1 cellular context compared by ENCODE assay signal in genomic region chr11:46237248-46238077, GRCh38.
TF ChIP-seq lines count a peak whose summit lies in the region.

No MANE protein-coding gene starts in this region.

TF ChIP-seq in K562, 482 proteins besides CTCF, POLR2A, EP300 and RAD21 (continued from another document and continues in another):
- TF ChIP-seq RERE (CRISPR knock-in tag; IDR thresholded peaks at IDR 0.05; ENCODE audit: borderline replicate concordance) (no peak), MED1 (CRISPR knock-in tag; IDR thresholded peaks at IDR 0.05; ENCODE audit: borderline replicate concordance) (no peak), USF2 (CRISPR knock-in tag; IDR thresholded peaks at IDR 0.05) (no peak), KLF16 (IDR thresholded peaks at IDR 0.05) (no peak), CREBBP (IDR thresholded peaks at IDR 0.05; ENCODE audit: low read depth, low read length) (no peak), NR2F6 (CRISPR knock-in tag; IDR thresholded peaks at IDR 0.05) (no peak), MTA3 (IDR thresholded peaks at IDR 0.05; ENCODE audit: borderline replicate concordance) (peak; percentile 65; the same call in 1 of the 2 replicates), ZNF165 (CRISPR knock-in tag; IDR thresholded peaks at IDR 0.05; ENCODE audit: borderline replicate concordance) (no peak), XRCC4 (IDR thresholded peaks at IDR 0.05; ENCODE audit: extremely low read depth, insufficient read depth, insufficient read length) (no peak), E2F6 (IDR thresholded peaks at IDR 0.05; ENCODE audit: borderline replicate concordance in 1 of 2, extremely low read depth in 1 of 2, insufficient read depth in 1 of 2, insufficient read length in 1 of 2, low read depth in 1 of 2, low read length in 1 of 2, poor library complexity in 1 of 2, severe bottlenecking in 1 of 2) (peak; percentile 91 to 95), DIDO1 (tag; IDR thresholded peaks at IDR 0.05; ENCODE audit: low read depth) (no peak), WHSC1 (IDR thresholded peaks at IDR 0.05; ENCODE audit: low read length) (no peak), PHB2 (IDR thresholded peaks at IDR 0.05; ENCODE audit: low read depth) (peak; percentile 40; the same call in 1 of the 2 replicates), E4F1 (CRISPR knock-in tag; IDR thresholded peaks at IDR 0.05; ENCODE audit: borderline replicate concordance) (no peak), ZFP30 (CRISPR knock-in tag; IDR thresholded peaks at IDR 0.05; ENCODE audit: borderline replicate concordance) (no peak), USF1 (CRISPR knock-in tag; IDR thresholded peaks at IDR 0.05) (peak; percentile 42; the same call in 1 of the 2 replicates), POLR2G (IDR thresholded peaks at IDR 0.05; ENCODE audit: low read depth, low read length) (peak; percentile 91), ZNF217 (CRISPR knock-in tag; IDR thresholded peaks at IDR 0.05) (no peak), POLR3A (IDR thresholded peaks at IDR 0.05; ENCODE audit: borderline replicate concordance, extremely low read depth, insufficient read depth, insufficient read length) (no peak), ZNF699 (CRISPR knock-in tag; IDR thresholded peaks at IDR 0.05; ENCODE audit: insufficient replicate concordance) (no peak), POLR2H (tag; IDR thresholded peaks at IDR 0.05; ENCODE audit: low read depth) (peak; percentile 60; the same call in 1 of the 2 replicates), CCNT2 (IDR thresholded peaks at IDR 0.05; ENCODE audit: borderline replicate concordance, extremely low read depth, insufficient read length, low read depth, low read length) (peak; percentile 72), FOXK1 (CRISPR knock-in tag; IDR thresholded peaks at IDR 0.05; ENCODE audit: borderline replicate concordance) (peak; percentile 97), PHB (CRISPR knock-in tag; IDR thresholded peaks at IDR 0.05) (peak; percentile 81; the same call in 1 of the 2 replicates), CREB5 (CRISPR knock-in tag; IDR thresholded peaks at IDR 0.05) (no peak), MCM7 (IDR thresholded peaks at IDR 0.05) (0 out of 4 replicates have a peak, but pooled peaks of 1 of the 2 experiments have one; percentile 69), THRA (IDR thresholded peaks at IDR 0.05) (no peak), CGGBP1 (CRISPR knock-in tag; IDR thresholded peaks at IDR 0.05) (no peak), SAFB (IDR thresholded peaks at IDR 0.05; ENCODE audit: borderline replicate concordance, low read depth, low read length) (peak; percentile 49; the same call in 1 of the 2 replicates), ZKSCAN1 (IDR thresholded peaks at IDR 0.05; ENCODE audit: low read depth, low read length) (peak; percentile 9; the same call in 1 of the 2 replicates), GATA2 (CRISPR knock-in tag; IDR thresholded peaks at IDR 0.05) (no peak), HSF4 (CRISPR knock-in tag; IDR thresholded peaks at IDR 0.05; ENCODE audit: borderline replicate concordance) (no peak), MYNN (IDR thresholded peaks at IDR 0.05) (peak; percentile 12; the same call in 1 of the 2 replicates), MYNN (CRISPR knock-in tag; IDR thresholded peaks at IDR 0.05) (no peak), GTF3C2 (IDR thresholded peaks at IDR 0.05; ENCODE audit: borderline replicate concordance, extremely low read depth, insufficient read length) (no peak), EP400 (IDR thresholded peaks at IDR 0.05) (peak; percentile 95), ZBTB49 (CRISPR knock-in tag; IDR thresholded peaks at IDR 0.05; ENCODE audit: borderline replicate concordance) (peak; percentile 92), CBX5 (IDR thresholded peaks at IDR 0.05; ENCODE audit: borderline replicate concordance, low read depth) (peak; percentile 25; the same call in 1 of the 2 replicates), POLR2AphosphoS5 (IDR thresholded peaks at IDR 0.05; ENCODE audit: control insufficient read depth, insufficient read depth, low read depth, low read length) (peak; percentile 39), SRSF7 (optimal IDR thresholded peaks at IDR 0.05; ENCODE audit: low read depth, low read length) (no peak)
